In the genomic region with DNA sequence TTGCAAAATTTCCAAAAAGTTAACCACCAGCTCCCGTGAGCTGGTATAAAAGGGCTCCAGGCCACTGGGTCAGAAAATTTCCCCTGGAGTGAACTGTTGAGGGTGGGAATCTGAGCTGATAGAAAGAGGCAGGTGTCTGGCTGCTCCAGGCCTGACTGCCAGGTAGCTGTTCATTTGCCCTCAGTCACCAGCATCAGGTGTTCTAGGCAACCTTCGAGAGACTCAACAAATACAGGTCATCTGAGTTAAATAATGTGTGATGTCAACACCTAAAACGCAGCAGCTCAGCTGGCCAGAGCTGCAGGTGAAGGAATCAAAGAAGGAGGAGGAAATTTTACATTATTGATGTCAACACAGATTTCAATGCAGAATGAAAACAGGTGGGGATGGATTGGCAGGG, we compare ENCODE assay signal across 24 cellular contexts. TPM values are rescaled to one million over a fixed set of nuclear protein-coding genes. Genes with fewer than 3 reads are reported as not detected.
"Had no signal": no experiment of that assay in that cellular context is flagged by ENCODE, and none has a peak within 500 bp of the region (broad histone marks: within the 10 kb centered on the region; RNA-seq: fewer than 3 reads in every experiment).

No MANE protein-coding gene starts in this region.

- DNase-seq: activated CD4-positive, alpha-beta T cell treated with anti-CD3 and anti-CD28 coated beads for 1 hour; activated CD4-positive, alpha-beta T cell treated with anti-CD3 and anti-CD28 coated beads, Interleukin-2, amount 50 U/mL, for 1 hour; activated T-cell treated with anti-CD3 and anti-CD28 coated beads, Interleukin-2, amount 50 U/mL, for 1 hour; central memory CD4-positive, alpha-beta T cell; effector memory CD8-positive, alpha-beta T cell; foreskin melanocyte; left ventricle myocardium inferior; naive thymus-derived CD8-positive, alpha-beta T cell; retina; stimulated activated CD4-positive, alpha-beta T cell treated with anti-CD3 and anti-CD28 coated beads, Interleukin-2, amount 100 ng/mL, for 48 hours; stimulated activated CD8-positive, alpha-beta memory T cell treated with anti-CD3 and anti-CD28 coated beads, Interleukin-4, amount 100 ng/mL, for 48 hours; stimulated activated naive CD4-positive, alpha-beta T cell; testis; trophoblast cell; uterus; WERI-Rb-1 had no signal

- ATAC-seq: activated naive CD4-positive, alpha-beta T cell treated with anti-CD3 and anti-CD28 coated beads, Interleukin-2, amount 50 U/mL, for 72 hours; effector memory CD8-positive, alpha-beta T cell; esophagus mucosa; naive thymus-derived CD8-positive, alpha-beta T cell had no signal

- H3K27ac Mint-ChIP-seq: activated naive CD4-positive, alpha-beta T cell treated with anti-CD3 and anti-CD28 coated beads, Interleukin-2, amount 50 U/mL, for 72 hours; effector memory CD8-positive, alpha-beta T cell; mesothelial cell of epicardium; naive thymus-derived CD8-positive, alpha-beta T cell; neural progenitor cell; progenitor cell of endocrine pancreas had no signal

- H3K4me3 Mint-ChIP-seq: effector memory CD8-positive, alpha-beta T cell; mesothelial cell of epicardium; naive thymus-derived CD8-positive, alpha-beta T cell; neural progenitor cell had no signal

- H3K27me3 Mint-ChIP-seq: effector memory CD8-positive, alpha-beta T cell; naive thymus-derived CD8-positive, alpha-beta T cell had no signal

- H3K36me3 Mint-ChIP-seq: mesothelial cell of epicardium had no signal

- H3K4me1 Mint-ChIP-seq: mesothelial cell of epicardium; naive thymus-derived CD8-positive, alpha-beta T cell had no signal

RNA-seq across cellular contexts. Expression of a gene that starts 46.7 kb away (rescaled TPM):
- total RNA-seq: dermis microvascular lymphatic vessel endothelial cell, endothelial cell of umbilical vein, osteoblast had no signal
